In the genomic region with DNA sequence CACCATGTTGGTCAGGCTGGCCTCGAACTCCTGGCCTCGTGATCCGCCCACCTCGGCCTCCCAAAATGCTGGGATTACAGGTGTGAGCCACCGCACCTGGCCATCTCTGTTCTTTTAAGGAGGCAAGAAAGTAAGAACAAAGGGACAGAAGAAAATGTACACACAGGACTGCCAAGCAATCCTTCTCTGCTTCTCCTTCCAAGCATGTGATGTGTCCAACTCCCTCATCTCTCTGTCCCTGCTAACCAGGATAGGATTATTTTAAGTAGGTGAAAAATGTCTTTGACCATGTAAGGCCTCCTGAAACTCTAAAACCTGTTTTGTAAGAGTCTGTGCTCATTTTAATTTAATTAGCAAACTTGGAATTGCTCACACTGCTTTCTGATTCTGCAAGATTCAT, we compare ENCODE assay signal across 14 cellular contexts.
DNase-seq lines count a peak whose midpoint lies in the region; ATAC-seq and TF ChIP-seq lines count a peak whose summit lies in the region.
"Had no signal": no experiment of that assay in that cellular context is flagged by ENCODE, and none has a peak within 500 bp of the region (broad histone marks: within the 10 kb centered on the region; RNA-seq: fewer than 3 reads in every experiment).

No MANE protein-coding gene starts in this region.

- H3K9me3 ChIP-seq in ascending aorta (no peaks in the 10 kb centered on the region), gastroesophageal sphincter (no peaks in the 10 kb centered on the region)
- H3K9me3 ChIP-seq: A549 had no signal

- no peaks in the 10 kb centered on the region for H3K36me3 Mint-ChIP-seq in type B pancreatic cell
- no peaks in the 10 kb centered on the region for H3K36me3 Mint-ChIP-seq in stimulated activated effector memory CD8-positive, alpha-beta T cell treated with anti-CD3 and anti-CD28 coated beads, Interleukin-12 subunit alpha, Interleukin-12 subunit beta, amount 100 ng/mL, for 72 hours

- in situ Hi-C loops in GM13976 (cut with MboI; ENCODE audit: low sequenced_read_pairs, unreplicated experiment) = no loop called here

- H3K4me3 Mint-ChIP-seq in type B pancreatic cell = peak overlapping the region; percentile 58
- no peak overlapping the region for H3K4me3 Mint-ChIP-seq in stimulated activated effector memory CD8-positive, alpha-beta T cell treated with anti-CD3 and anti-CD28 coated beads, Interleukin-12 subunit alpha, Interleukin-12 subunit beta, amount 100 ng/mL, for 72 hours

- intact Hi-C loops in ascending aorta (cut with DNase I) = loop anchor here (5.0 kb wide), 2 partner anchors 61 to 89 kb away; a partner anchor contains a TSS

- H3K4me1 Mint-ChIP-seq in type B pancreatic cell (ENCODE audit: unreplicated experiment) = peaks cover 25% of the 10 kb centered on the region
- peaks cover 14% of the 10 kb centered on the region for H3K4me1 Mint-ChIP-seq in stimulated activated effector memory CD8-positive, alpha-beta T cell treated with anti-CD3 and anti-CD28 coated beads, Interleukin-12 subunit alpha, Interleukin-12 subunit beta, amount 100 ng/mL, for 72 hours

- H3K27ac ChIP-seq in ascending aorta (peak overlapping the region; percentile 55 to 66), gastroesophageal sphincter (peak overlapping the region; percentile 88 to 91 (median 90))
- H3K27ac ChIP-seq: A549, PC-9 had no signal

- H3K27me3 ChIP-seq in ascending aorta (no peaks in the 10 kb centered on the region), gastroesophageal sphincter (no peaks in the 10 kb centered on the region)

- no peaks in the 10 kb centered on the region for H3K36me3 ChIP-seq in ascending aorta
- no peaks in the 10 kb centered on the region for H3K36me3 ChIP-seq in gastroesophageal sphincter

- H3K9me3 Mint-ChIP-seq in type B pancreatic cell = no peaks in the 10 kb centered on the region
- no peaks in the 10 kb centered on the region for H3K9me3 Mint-ChIP-seq in stimulated activated effector memory CD8-positive, alpha-beta T cell treated with anti-CD3 and anti-CD28 coated beads, Interleukin-12 subunit alpha, Interleukin-12 subunit beta, amount 100 ng/mL, for 72 hours

- no peak for TF ChIP-seq POLR2A in gastroesophageal sphincter (IDR thresholded peaks at IDR 0.05)

- peak; percentile 73 for ATAC-seq in gastroesophageal sphincter
- no peak for ATAC-seq in stimulated activated effector memory CD8-positive, alpha-beta T cell treated with anti-CD3 and anti-CD28 coated beads, Interleukin-12 subunit alpha, Interleukin-12 subunit beta, amount 100 ng/mL, for 72 hours

- no peak for TF ChIP-seq EP300 in gastroesophageal sphincter (IDR thresholded peaks at IDR 0.05)

- H3K4me3 ChIP-seq in ascending aorta = no peak overlapping the region
- H3K4me3 ChIP-seq in gastroesophageal sphincter = no peak overlapping the region
- no peak overlapping the region for H3K4me3 ChIP-seq in retinal pigment epithelial cell (ENCODE audit: low read length)
- H3K4me3 ChIP-seq: A549, PC-9 had no signal

- no peaks in the 10 kb centered on the region for H3K27me3 Mint-ChIP-seq in type B pancreatic cell

- TF ChIP-seq CTCF in ascending aorta (IDR thresholded peaks at IDR 0.05) = no peak
- TF ChIP-seq CTCF in gastroesophageal sphincter (IDR thresholded peaks at IDR 0.05) = no peak
- no peak for TF ChIP-seq CTCF in retinal pigment epithelial cell (conservative IDR thresholded peaks at IDR 0.05; ENCODE audit: low read depth, low read length)
- TF ChIP-seq CTCF in type B pancreatic cell (conservative IDR thresholded peaks at IDR 0.05) = no peak
- no peak for TF ChIP-seq CTCF in GM13976 (IDR thresholded peaks at IDR 0.05; ENCODE audit: borderline replicate concordance, control extremely low read depth, extremely low read depth, insufficient read depth, missing control alignments)

- DNase-seq in ascending aorta (ENCODE audit: low spot score in 2 of 2) = no peak
- peak; percentile 13 for DNase-seq in retinal pigment epithelial cell (ENCODE audit: low read depth)
- DNase-seq in type B pancreatic cell (ENCODE audit: extremely low spot score, unreplicated experiment) = no peak
- DNase-seq in stimulated activated effector memory CD8-positive, alpha-beta T cell treated with anti-CD3 and anti-CD28 coated beads, Interleukin-12 subunit alpha, Interleukin-12 subunit beta, amount 100 ng/mL, for 72 hours (ENCODE audit: low spot score in 2 of 2) = no peak
- DNase-seq in GM13976 (ENCODE audit: low spot score) = no peak
- DNase-seq in DMS153 treated with DMSO at 0.1 percent for 48 hours (lab: John Stamatoyannopoulos, UW; ENCODE audit: unreplicated experiment) = no peak
- DNase-seq: C1 segment of cervical spinal cord, GOT3, NCI-H1092 treated with DMSO at 0.1 percent for 48 hours, NCI-H2081 treated with DMSO at 0.1 percent for 48 hours, NCI-H510A treated with DMSO at 0.1 percent for 48 hours had no signal

- H3K4me1 ChIP-seq in ascending aorta = peaks cover 0 to 6% of the 10 kb centered on the region in 2 donors
- peaks cover 0 to 90% (median 8%) of the 10 kb centered on the region in 3 donors for H3K4me1 ChIP-seq in gastroesophageal sphincter

- H3K27ac Mint-ChIP-seq in type B pancreatic cell = peak overlapping the region; percentile 77
- no peak overlapping the region for H3K27ac Mint-ChIP-seq in stimulated activated effector memory CD8-positive, alpha-beta T cell treated with anti-CD3 and anti-CD28 coated beads, Interleukin-12 subunit alpha, Interleukin-12 subunit beta, amount 100 ng/mL, for 72 hours

- WGBS in gastroesophageal sphincter (ENCODE audit: low coverage in 1 of 2), 2 donors = 44 to 66% methylated on average over 4 to 5 of the region's 5 CpGs
